10 cellular contexts compared by ENCODE assay signal in the genomic region with DNA sequence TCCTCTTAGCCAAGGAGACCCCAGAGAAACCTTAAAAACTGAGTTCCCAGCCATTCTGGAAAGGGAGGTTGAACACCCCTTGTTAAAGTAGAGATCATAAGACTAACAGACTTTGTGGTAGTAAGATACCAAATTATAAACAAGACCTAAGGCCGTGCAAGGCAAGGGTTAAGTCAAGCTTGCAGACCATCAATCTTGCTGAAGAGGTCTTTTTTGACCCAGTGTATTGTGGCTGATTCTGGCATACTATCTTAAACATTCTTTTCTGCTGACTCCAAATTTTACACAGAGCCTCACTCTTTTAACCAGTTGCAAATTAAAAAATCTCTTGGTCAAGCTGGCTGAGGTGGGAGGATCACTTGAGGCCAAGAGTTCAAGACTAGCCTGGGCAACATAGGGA. TPM values are rescaled to one million over a fixed set of nuclear protein-coding genes. Genes with fewer than 3 reads are reported as not detected.
A peak's percentile ranks its signal among the peaks of the same experiment; 100 is the strongest.
DNase-seq lines count a peak whose midpoint lies in the region; ATAC-seq and TF ChIP-seq lines count a peak whose summit lies in the region.
"Had no signal": no experiment of that assay in that cellular context is flagged by ENCODE, and none has a peak within 500 bp of the region (broad histone marks: within the 10 kb centered on the region; RNA-seq: fewer than 3 reads in every experiment).

No MANE protein-coding gene starts in this region.

- intact Hi-C loops in lower leg skin (cut with DNase I; ENCODE audit: low total_unique reads) = no loop called here

- H3K4me1 ChIP-seq in ectodermal cell (ENCODE audit: control insufficient read depth, insufficient read depth, low read length) (no peaks in the 10 kb centered on the region), neuron (ENCODE audit: insufficient read depth, low read length) (peaks cover 16% of the 10 kb centered on the region)

- H3K36me3 ChIP-seq in ectodermal cell (ENCODE audit: control insufficient read depth, insufficient read depth, low read length) (peaks cover 16% of the 10 kb centered on the region), neuron (ENCODE audit: insufficient read depth, low read length) (peaks cover 18% of the 10 kb centered on the region)

- H3K4me3 ChIP-seq in ectodermal cell (ENCODE audit: insufficient read depth, low read depth, low read length) = peak overlapping the region; percentile 90
- H3K4me3 ChIP-seq in neuron (ENCODE audit: low read length) = peak overlapping the region; percentile 88
- H3K4me3 ChIP-seq in lower leg skin (ENCODE audit: low read depth, poor library complexity, severe bottlenecking) = no peak overlapping the region

- H3K9me3 ChIP-seq in ectodermal cell (ENCODE audit: control insufficient read depth, low read length) (no peaks in the 10 kb centered on the region), neuron (ENCODE audit: low read length) (no peaks in the 10 kb centered on the region)

- 95 to 100% methylated on average over 1 of the region's 1 CpG for WGBS in ectodermal cell, 2 experiments
- 83 to 93% methylated on average over 1 of the region's 1 CpG for WGBS in lower leg skin, 2 donors

- ATAC-seq in GM21619 (IDR thresholded peaks at IDR 0.05; ENCODE audit: unreplicated experiment) = no peak
- ATAC-seq in HG02970 (IDR thresholded peaks at IDR 0.05; ENCODE audit: low FRiP score, unreplicated experiment) = no peak

- H3K27ac ChIP-seq in ectodermal cell (ENCODE audit: insufficient read depth, low read depth, low read length, poor library complexity, severe bottlenecking) = peak overlapping the region; percentile 36

- H3K27me3 ChIP-seq in ectodermal cell (ENCODE audit: control insufficient read depth, insufficient read depth, low read length, poor library complexity, severe bottlenecking) = peaks cover 13% of the 10 kb centered on the region
- no peaks in the 10 kb centered on the region for H3K27me3 ChIP-seq in neuron (ENCODE audit: insufficient read depth, low read length)

- no peak overlapping the region for H2AFZ ChIP-seq in neuron (ENCODE audit: low read depth, low read length)

- TF ChIP-seq POLR2A in lower leg skin (IDR thresholded peaks at IDR 0.05) = no peak

- no peak for TF ChIP-seq CTCF in lower leg skin (IDR thresholded peaks at IDR 0.05)

- DNase-seq in EH (ENCODE audit: low read depth) = peak; percentile 50
- peak; percentile 65 for DNase-seq in NCI-H226
- no peak for DNase-seq in lower leg skin (ENCODE audit: low spot score in 2 of 2)
- no peak for DNase-seq in cerebellar nuclear complex (lab: John Stamatoyannopoulos, UW)
- DNase-seq: activated CD8-positive, alpha-beta memory T cell treated with anti-CD3 and anti-CD28 coated beads for 24 hours; NCI-H510A had no signal

RNA-seq across cellular contexts. Expression of a gene that starts 1.2 kb away (rescaled TPM):
- 70.5 TPM for polyA plus RNA-seq in ectodermal cell (2013, experiment 1 of 4)
- polyA plus RNA-seq in ectodermal cell (2013, experiment 2 of 4) = 70.8 TPM
- polyA plus RNA-seq in ectodermal cell (2013, experiment 3 of 4) = 47.4 TPM
- 49.6 TPM for polyA plus RNA-seq in ectodermal cell (2013, experiment 4 of 4)
- total RNA-seq in lower leg skin = 10 to 100 TPM; 46.0 to 62.3 (median 58.1) TPM

RNA-seq across cellular contexts. Expression of a gene that starts 23.9 kb away (rescaled TPM):
- 8.1 TPM for polyA plus RNA-seq in ectodermal cell (2013, experiment 1 of 4)
- polyA plus RNA-seq in ectodermal cell (2013, experiment 2 of 4) = 8.0 TPM
- polyA plus RNA-seq in ectodermal cell (2013, experiment 3 of 4) = 6.1 TPM
- 7.4 TPM for polyA plus RNA-seq in ectodermal cell (2013, experiment 4 of 4)
- total RNA-seq in lower leg skin = 1 to 10 TPM in 3 of 4 donors, under 1 TPM in 1; 0.89 to 2.0 (median 1.7) TPM

RNA-seq across cellular contexts. Expression of a gene that starts 44.9 kb away (rescaled TPM):
- not detected for polyA plus RNA-seq in ectodermal cell (2013, experiment 1 of 4)
- polyA plus RNA-seq in ectodermal cell (2013, experiment 2 of 4) = 0.28 TPM
- not detected for polyA plus RNA-seq in ectodermal cell (2013, experiment 3 of 4)
- polyA plus RNA-seq in ectodermal cell (2013, experiment 4 of 4) = 0.24 TPM
- 10 to 100 TPM; 23.8 to 71.6 (median 35.1) TPM for total RNA-seq in lower leg skin

Comparison
In these comparisons a context has a peak if more than half of its experiments do, and no peak if none do; other contexts are left out.
1. DNase-seq: peak in EH (single experiment) and NCI-H226 (single experiment); none in lower leg skin (0 of 2) and cerebellar nuclear complex (0 of 2).